ENCODE assay signal across 8 cellular contexts in genomic region chr4:121283319-121283718, GRCh38.
"Had no signal": no experiment of that assay in that cellular context is flagged by ENCODE, and none has a peak within 500 bp of the region (broad histone marks: within the 10 kb centered on the region; RNA-seq: fewer than 3 reads in every experiment).

No MANE protein-coding gene starts in this region.

- H3K4me3 ChIP-seq: GM23248, HAP-1 had no signal

- H3K27ac ChIP-seq: GM23248, HL-60 had no signal

- H3K4me1 ChIP-seq: HAP-1 had no signal

- H3K9me3 ChIP-seq: HAP-1 had no signal

- H3K36me3 ChIP-seq: HAP-1 had no signal

- DNase-seq: GM23248, GOT3, H7, HFFc6, IMR-90 had no signal

- H3K9ac ChIP-seq: GM23248 had no signal

- ATAC-seq: HCT116 had no signal

- H2AFZ ChIP-seq: GM23248 had no signal
